In the genomic region with DNA sequence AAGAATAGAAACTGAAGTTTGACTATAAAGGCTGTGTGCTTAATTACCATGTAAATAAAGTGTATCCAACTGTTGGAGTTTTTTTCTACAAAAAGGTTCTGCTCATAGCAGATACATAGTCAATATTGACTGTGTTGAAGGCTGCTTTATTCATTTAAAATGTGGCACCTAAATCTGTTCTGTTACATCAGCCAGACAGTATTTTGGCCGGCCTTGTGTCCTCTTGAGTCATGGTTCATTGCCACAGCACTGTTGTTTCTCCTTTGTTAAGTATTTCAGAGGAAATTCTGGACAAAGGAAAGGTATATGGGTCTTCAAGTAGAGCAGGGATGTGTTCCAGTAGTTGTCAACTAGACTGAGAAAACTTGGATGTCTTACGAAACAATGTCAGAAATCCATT, we compare ENCODE assay signal across 1 cellular context.
TF ChIP-seq lines count a peak whose summit lies in the region.

No MANE protein-coding gene starts in this region.

TF ChIP-seq in HepG2, 621 proteins besides CTCF, POLR2A, EP300 and RAD21 (continues in another document):
- TF ChIP-seq, protein P1, sequence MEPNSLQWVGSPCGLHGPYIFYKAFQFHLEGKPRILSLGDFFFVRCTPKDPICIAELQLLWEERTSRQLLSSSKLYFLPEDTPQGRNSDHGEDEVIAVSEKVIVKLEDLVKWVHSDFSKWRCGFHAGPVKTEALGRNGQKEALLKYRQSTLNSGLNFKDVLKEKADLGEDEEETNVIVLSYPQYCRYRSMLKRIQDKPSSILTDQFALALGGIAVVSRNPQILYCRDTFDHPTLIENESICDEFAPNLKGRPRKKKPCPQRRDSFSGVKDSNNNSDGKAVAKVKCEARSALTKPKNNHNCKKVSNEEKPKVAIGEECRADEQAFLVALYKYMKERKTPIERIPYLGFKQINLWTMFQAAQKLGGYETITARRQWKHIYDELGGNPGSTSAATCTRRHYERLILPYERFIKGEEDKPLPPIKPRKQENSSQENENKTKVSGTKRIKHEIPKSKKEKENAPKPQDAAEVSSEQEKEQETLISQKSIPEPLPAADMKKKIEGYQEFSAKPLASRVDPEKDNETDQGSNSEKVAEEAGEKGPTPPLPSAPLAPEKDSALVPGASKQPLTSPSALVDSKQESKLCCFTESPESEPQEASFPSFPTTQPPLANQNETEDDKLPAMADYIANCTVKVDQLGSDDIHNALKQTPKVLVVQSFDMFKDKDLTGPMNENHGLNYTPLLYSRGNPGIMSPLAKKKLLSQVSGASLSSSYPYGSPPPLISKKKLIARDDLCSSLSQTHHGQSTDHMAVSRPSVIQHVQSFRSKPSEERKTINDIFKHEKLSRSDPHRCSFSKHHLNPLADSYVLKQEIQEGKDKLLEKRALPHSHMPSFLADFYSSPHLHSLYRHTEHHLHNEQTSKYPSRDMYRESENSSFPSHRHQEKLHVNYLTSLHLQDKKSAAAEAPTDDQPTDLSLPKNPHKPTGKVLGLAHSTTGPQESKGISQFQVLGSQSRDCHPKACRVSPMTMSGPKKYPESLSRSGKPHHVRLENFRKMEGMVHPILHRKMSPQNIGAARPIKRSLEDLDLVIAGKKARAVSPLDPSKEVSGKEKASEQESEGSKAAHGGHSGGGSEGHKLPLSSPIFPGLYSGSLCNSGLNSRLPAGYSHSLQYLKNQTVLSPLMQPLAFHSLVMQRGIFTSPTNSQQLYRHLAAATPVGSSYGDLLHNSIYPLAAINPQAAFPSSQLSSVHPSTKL (CRISPR knock-in tag; IDR thresholded peaks at IDR 0.05): peak; percentile 45
- no peak for TF ChIP-seq IKZF4 (CRISPR knock-in tag; IDR thresholded peaks at IDR 0.05; ENCODE audit: borderline replicate concordance, low read depth, not compliant biosample characterization)
- TF ChIP-seq KDM5B (CRISPR knock-in tag; IDR thresholded peaks at IDR 0.05; ENCODE audit: borderline replicate concordance): no peak
- TF ChIP-seq FOSL2 (CRISPR knock-in tag; IDR thresholded peaks at IDR 0.05): peak; percentile 48
- no peak for TF ChIP-seq ZNF607 (CRISPR knock-in tag; IDR thresholded peaks at IDR 0.05; ENCODE audit: borderline replicate concordance)
- no peak for TF ChIP-seq POLR2G (IDR thresholded peaks at IDR 0.05; ENCODE audit: low read depth, low read length)
- TF ChIP-seq, protein P2, sequence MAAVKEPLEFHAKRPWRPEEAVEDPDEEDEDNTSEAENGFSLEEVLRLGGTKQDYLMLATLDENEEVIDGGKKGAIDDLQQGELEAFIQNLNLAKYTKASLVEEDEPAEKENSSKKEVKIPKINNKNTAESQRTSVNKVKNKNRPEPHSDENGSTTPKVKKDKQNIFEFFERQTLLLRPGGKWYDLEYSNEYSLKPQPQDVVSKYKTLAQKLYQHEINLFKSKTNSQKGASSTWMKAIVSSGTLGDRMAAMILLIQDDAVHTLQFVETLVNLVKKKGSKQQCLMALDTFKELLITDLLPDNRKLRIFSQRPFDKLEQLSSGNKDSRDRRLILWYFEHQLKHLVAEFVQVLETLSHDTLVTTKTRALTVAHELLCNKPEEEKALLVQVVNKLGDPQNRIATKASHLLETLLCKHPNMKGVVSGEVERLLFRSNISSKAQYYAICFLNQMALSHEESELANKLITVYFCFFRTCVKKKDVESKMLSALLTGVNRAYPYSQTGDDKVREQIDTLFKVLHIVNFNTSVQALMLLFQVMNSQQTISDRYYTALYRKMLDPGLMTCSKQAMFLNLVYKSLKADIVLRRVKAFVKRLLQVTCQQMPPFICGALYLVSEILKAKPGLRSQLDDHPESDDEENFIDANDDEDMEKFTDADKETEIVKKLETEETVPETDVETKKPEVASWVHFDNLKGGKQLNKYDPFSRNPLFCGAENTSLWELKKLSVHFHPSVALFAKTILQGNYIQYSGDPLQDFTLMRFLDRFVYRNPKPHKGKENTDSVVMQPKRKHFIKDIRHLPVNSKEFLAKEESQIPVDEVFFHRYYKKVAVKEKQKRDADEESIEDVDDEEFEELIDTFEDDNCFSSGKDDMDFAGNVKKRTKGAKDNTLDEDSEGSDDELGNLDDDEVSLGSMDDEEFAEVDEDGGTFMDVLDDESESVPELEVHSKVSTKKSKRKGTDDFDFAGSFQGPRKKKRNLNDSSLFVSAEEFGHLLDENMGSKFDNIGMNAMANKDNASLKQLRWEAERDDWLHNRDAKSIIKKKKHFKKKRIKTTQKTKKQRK (IDR thresholded peaks at IDR 0.05; ENCODE audit: low read length): no peak
- no peak for TF ChIP-seq MIER3 (CRISPR knock-in tag; IDR thresholded peaks at IDR 0.05; ENCODE audit: borderline replicate concordance)
- TF ChIP-seq STAG1 (CRISPR knock-in tag; IDR thresholded peaks at IDR 0.05): no peak
- no peak for TF ChIP-seq ZEB1 (IDR thresholded peaks at IDR 0.05; ENCODE audit: insufficient replicate concordance, low read depth)
- no peak for TF ChIP-seq ARID2 (CRISPR knock-in tag; IDR thresholded peaks at IDR 0.05; ENCODE audit: borderline replicate concordance)
- no peak for TF ChIP-seq ZNF382 (CRISPR knock-in tag; IDR thresholded peaks at IDR 0.05; ENCODE audit: borderline replicate concordance)
- TF ChIP-seq ATF3 (CRISPR knock-in tag; IDR thresholded peaks at IDR 0.05): no peak
- no peak for TF ChIP-seq ZNF431 (CRISPR knock-in tag; IDR thresholded peaks at IDR 0.05; ENCODE audit: borderline replicate concordance, low read depth)
- TF ChIP-seq, protein P3, sequence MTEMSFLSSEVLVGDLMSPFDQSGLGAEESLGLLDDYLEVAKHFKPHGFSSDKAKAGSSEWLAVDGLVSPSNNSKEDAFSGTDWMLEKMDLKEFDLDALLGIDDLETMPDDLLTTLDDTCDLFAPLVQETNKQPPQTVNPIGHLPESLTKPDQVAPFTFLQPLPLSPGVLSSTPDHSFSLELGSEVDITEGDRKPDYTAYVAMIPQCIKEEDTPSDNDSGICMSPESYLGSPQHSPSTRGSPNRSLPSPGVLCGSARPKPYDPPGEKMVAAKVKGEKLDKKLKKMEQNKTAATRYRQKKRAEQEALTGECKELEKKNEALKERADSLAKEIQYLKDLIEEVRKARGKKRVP (CRISPR knock-in tag; IDR thresholded peaks at IDR 0.05): peak in 1 of 2 experiments; percentile 86; a peak in 2 of 4 replicates
- TF ChIP-seq TMF1 (CRISPR knock-in tag; IDR thresholded peaks at IDR 0.05; ENCODE audit: low read depth): no peak
- no peak for TF ChIP-seq SALL2 (CRISPR knock-in tag; IDR thresholded peaks at IDR 0.05)
- TF ChIP-seq ZNF7 (CRISPR knock-in tag; IDR thresholded peaks at IDR 0.05): no peak
- no peak for TF ChIP-seq BHLHE40 (IDR thresholded peaks at IDR 0.05; ENCODE audit: low read length)
- no peak for TF ChIP-seq ZBTB42 (CRISPR knock-in tag; IDR thresholded peaks at IDR 0.05)
- TF ChIP-seq, protein P4, sequence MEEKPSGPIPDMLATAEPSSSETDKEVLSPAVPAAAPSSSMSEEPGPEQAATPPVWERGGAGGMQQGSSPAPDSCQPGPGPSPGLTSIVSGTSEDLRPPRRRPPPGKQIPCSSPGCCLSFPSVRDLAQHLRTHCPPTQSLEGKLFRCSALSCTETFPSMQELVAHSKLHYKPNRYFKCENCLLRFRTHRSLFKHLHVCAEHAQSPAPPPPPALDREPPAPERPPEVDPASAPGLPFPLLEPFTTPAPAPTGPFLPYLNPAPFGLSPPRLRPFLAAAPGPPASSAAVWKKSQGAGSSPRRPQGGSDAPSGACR (CRISPR knock-in tag; IDR thresholded peaks at IDR 0.05): no peak
- TF ChIP-seq, protein P5, sequence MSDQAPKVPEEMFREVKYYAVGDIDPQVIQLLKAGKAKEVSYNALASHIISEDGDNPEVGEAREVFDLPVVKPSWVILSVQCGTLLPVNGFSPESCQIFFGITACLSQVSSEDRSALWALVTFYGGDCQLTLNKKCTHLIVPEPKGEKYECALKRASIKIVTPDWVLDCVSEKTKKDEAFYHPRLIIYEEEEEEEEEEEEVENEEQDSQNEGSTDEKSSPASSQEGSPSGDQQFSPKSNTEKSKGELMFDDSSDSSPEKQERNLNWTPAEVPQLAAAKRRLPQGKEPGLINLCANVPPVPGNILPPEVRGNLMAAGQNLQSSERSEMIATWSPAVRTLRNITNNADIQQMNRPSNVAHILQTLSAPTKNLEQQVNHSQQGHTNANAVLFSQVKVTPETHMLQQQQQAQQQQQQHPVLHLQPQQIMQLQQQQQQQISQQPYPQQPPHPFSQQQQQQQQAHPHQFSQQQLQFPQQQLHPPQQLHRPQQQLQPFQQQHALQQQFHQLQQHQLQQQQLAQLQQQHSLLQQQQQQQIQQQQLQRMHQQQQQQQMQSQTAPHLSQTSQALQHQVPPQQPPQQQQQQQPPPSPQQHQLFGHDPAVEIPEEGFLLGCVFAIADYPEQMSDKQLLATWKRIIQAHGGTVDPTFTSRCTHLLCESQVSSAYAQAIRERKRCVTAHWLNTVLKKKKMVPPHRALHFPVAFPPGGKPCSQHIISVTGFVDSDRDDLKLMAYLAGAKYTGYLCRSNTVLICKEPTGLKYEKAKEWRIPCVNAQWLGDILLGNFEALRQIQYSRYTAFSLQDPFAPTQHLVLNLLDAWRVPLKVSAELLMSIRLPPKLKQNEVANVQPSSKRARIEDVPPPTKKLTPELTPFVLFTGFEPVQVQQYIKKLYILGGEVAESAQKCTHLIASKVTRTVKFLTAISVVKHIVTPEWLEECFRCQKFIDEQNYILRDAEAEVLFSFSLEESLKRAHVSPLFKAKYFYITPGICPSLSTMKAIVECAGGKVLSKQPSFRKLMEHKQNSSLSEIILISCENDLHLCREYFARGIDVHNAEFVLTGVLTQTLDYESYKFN (CRISPR knock-in tag; conservative IDR thresholded peaks at IDR 0.05): no peak
- no peak for TF ChIP-seq PCBP2 (optimal IDR thresholded peaks at IDR 0.05; ENCODE audit: low read depth, low read length, poor library complexity, severe bottlenecking)
- TF ChIP-seq ZNF124 (CRISPR knock-in tag; IDR thresholded peaks at IDR 0.05): no peak
- no peak for TF ChIP-seq SMYD3 (CRISPR knock-in tag; IDR thresholded peaks at IDR 0.05)
- TF ChIP-seq CREM (IDR thresholded peaks at IDR 0.05): no peak
- TF ChIP-seq CREM (CRISPR knock-in tag; IDR thresholded peaks at IDR 0.05): no peak
- no peak for TF ChIP-seq SOX13 (IDR thresholded peaks at IDR 0.05)
- TF ChIP-seq SOX13 (CRISPR knock-in tag; conservative IDR thresholded peaks at IDR 0.05 in 1 of 2, IDR thresholded peaks at IDR 0.05 in 1 of 2): peak in 1 of 2 experiments; percentile 61; a peak in 2 of 4 replicates
- no peak for TF ChIP-seq GMEB2 (CRISPR knock-in tag; IDR thresholded peaks at IDR 0.05; ENCODE audit: low read depth)
- no peak for TF ChIP-seq ARHGAP35 (CRISPR knock-in tag; IDR thresholded peaks at IDR 0.05; ENCODE audit: borderline replicate concordance)
- peak; percentile 14 for TF ChIP-seq SKI (IDR thresholded peaks at IDR 0.05; ENCODE audit: partially characterized antibody)
- peak; percentile 58 for TF ChIP-seq RARA (CRISPR knock-in tag; IDR thresholded peaks at IDR 0.05)
- TF ChIP-seq SCMH1 (CRISPR knock-in tag; IDR thresholded peaks at IDR 0.05; ENCODE audit: borderline replicate concordance): no peak
- TF ChIP-seq TCF12 (IDR thresholded peaks at IDR 0.05): no peak
- TF ChIP-seq TCF12 (CRISPR knock-in tag; IDR thresholded peaks at IDR 0.05): no peak
- no peak for TF ChIP-seq ATRX (CRISPR knock-in tag; IDR thresholded peaks at IDR 0.05; ENCODE audit: borderline replicate concordance)
- no peak for TF ChIP-seq NBN (conservative IDR thresholded peaks at IDR 0.05)
- TF ChIP-seq NR2F1 (CRISPR knock-in tag; IDR thresholded peaks at IDR 0.05): no peak
- TF ChIP-seq NR0B2 (CRISPR knock-in tag; IDR thresholded peaks at IDR 0.05): no peak
- TF ChIP-seq, protein P6, sequence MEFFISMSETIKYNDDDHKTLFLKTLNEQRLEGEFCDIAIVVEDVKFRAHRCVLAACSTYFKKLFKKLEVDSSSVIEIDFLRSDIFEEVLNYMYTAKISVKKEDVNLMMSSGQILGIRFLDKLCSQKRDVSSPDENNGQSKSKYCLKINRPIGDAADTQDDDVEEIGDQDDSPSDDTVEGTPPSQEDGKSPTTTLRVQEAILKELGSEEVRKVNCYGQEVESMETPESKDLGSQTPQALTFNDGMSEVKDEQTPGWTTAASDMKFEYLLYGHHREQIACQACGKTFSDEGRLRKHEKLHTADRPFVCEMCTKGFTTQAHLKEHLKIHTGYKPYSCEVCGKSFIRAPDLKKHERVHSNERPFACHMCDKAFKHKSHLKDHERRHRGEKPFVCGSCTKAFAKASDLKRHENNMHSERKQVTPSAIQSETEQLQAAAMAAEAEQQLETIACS (CRISPR knock-in tag; IDR thresholded peaks at IDR 0.05): no peak
- TF ChIP-seq, protein P7, sequence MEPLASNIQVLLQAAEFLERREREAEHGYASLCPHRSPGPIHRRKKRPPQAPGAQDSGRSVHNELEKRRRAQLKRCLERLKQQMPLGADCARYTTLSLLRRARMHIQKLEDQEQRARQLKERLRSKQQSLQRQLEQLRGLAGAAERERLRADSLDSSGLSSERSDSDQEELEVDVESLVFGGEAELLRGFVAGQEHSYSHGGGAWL (CRISPR knock-in tag; IDR thresholded peaks at IDR 0.05): no peak
- TF ChIP-seq NFE2L2 (IDR thresholded peaks at IDR 0.05; ENCODE audit: low read length): no peak
- no peak for TF ChIP-seq ZNF44 (CRISPR knock-in tag; IDR thresholded peaks at IDR 0.05)
- TF ChIP-seq SP4 (CRISPR knock-in tag; IDR thresholded peaks at IDR 0.05): no peak
- no peak for TF ChIP-seq HIVEP1 (CRISPR knock-in tag; IDR thresholded peaks at IDR 0.05)
- TF ChIP-seq ZNF557 (CRISPR knock-in tag; IDR thresholded peaks at IDR 0.05): no peak
- TF ChIP-seq ZBTB1 (CRISPR knock-in tag; IDR thresholded peaks at IDR 0.05; ENCODE audit: borderline replicate concordance): no peak
- no peak for TF ChIP-seq CREB3 (CRISPR knock-in tag; IDR thresholded peaks at IDR 0.05)
- no peak for TF ChIP-seq ZFP62 (CRISPR knock-in tag; IDR thresholded peaks at IDR 0.05)
